Comparison of ENCODE assay signal across 19 cellular contexts in genomic region chr17:27539794-27540193, GRCh38.
DNase-seq lines count a peak whose midpoint lies in the region; ATAC-seq, FAIRE-seq and TF ChIP-seq lines count a peak whose summit lies in the region.
"Had no signal": no experiment of that assay in that cellular context is flagged by ENCODE, and none has a peak within 500 bp of the region (broad histone marks: within the 10 kb centered on the region; RNA-seq: fewer than 3 reads in every experiment).

No MANE protein-coding gene starts in this region.

- peaks cover 35% of the 10 kb centered on the region for H3K4me1 Mint-ChIP-seq in CD8-positive, alpha-beta T cell (ENCODE audit: low read depth)

- H3K27me3 ChIP-seq in left ventricle myocardium inferior (ENCODE audit: low read depth) (no peaks in the 10 kb centered on the region), heart right ventricle (no peaks in the 10 kb centered on the region), esophagus (ENCODE audit: control insufficient read depth in 1 of 2, insufficient read depth in 2 of 2, low read length in 2 of 2) (no peaks in the 10 kb centered on the region), pancreas (no peaks in the 10 kb centered on the region), upper lobe of left lung (no peaks in the 10 kb centered on the region), MM.1S (replicated peaks; ENCODE audit: insufficient read depth, low read length) (peaks cover 56% of the 10 kb centered on the region)
- H3K27me3 ChIP-seq in CD8-positive, alpha-beta T cell (ENCODE audit: insufficient read depth, low read length) = no peaks in the 10 kb centered on the region

- no peak for FAIRE-seq in pancreas (lab: Jason Lieb, UNC)
- FAIRE-seq: A204.1, GM12891 had no signal

- H3K9me3 ChIP-seq in left ventricle myocardium inferior (replicated peaks) = no peaks in the 10 kb centered on the region
- no peaks in the 10 kb centered on the region for H3K9me3 ChIP-seq in heart right ventricle
- no peaks in the 10 kb centered on the region for H3K9me3 ChIP-seq in esophagus (ENCODE audit: control insufficient read depth in 2 of 2, insufficient read depth in 1 of 2, low read depth in 1 of 2, low read length in 1 of 2)
- H3K9me3 ChIP-seq in pancreas = no peaks in the 10 kb centered on the region
- no peaks in the 10 kb centered on the region for H3K9me3 ChIP-seq in upper lobe of left lung
- H3K9me3 ChIP-seq in MM.1S (replicated peaks; ENCODE audit: insufficient read depth, low read length) = no peaks in the 10 kb centered on the region
- no peaks in the 10 kb centered on the region for H3K9me3 ChIP-seq in CD8-positive, alpha-beta T cell (ENCODE audit: low read length)

- no peaks in the 10 kb centered on the region for H3K79me2 ChIP-seq in MM.1S (ENCODE audit: low read length)

- H3F3A ChIP-seq in MM.1S (ENCODE audit: insufficient read depth, low read length) = peaks cover 11% of the 10 kb centered on the region; the same call in 1 of the 2 replicates

- H3K27me3 Mint-ChIP-seq in CD8-positive, alpha-beta T cell (ENCODE audit: low read depth) = no peaks in the 10 kb centered on the region
- H3K27me3 Mint-ChIP-seq: activated CD4-positive, alpha-beta T cell treated with anti-CD3 and anti-CD28 coated beads for 36 hours had no signal

- H3K27ac Mint-ChIP-seq in CD8-positive, alpha-beta T cell = no peak overlapping the region
- H3K27ac Mint-ChIP-seq: activated CD4-positive, alpha-beta T cell treated with anti-CD3 and anti-CD28 coated beads for 36 hours; activated naive CD8-positive, alpha-beta T cell treated with anti-CD3 and anti-CD28 coated beads, Interleukin-2, amount 50 U/mL, for 24 hours had no signal

- TF ChIP-seq CTCF in left ventricle myocardium inferior (IDR thresholded peaks at IDR 0.05; ENCODE audit: borderline replicate concordance) (no peak), heart right ventricle (IDR thresholded peaks at IDR 0.05) (no peak), pancreas (IDR thresholded peaks at IDR 0.05) (no peak), upper lobe of left lung (IDR thresholded peaks at IDR 0.05) (no peak), MM.1S (IDR thresholded peaks at IDR 0.05; ENCODE audit: low read length) (no peak)
- no peak for TF ChIP-seq CTCF in CD8-positive, alpha-beta T cell (IDR thresholded peaks at IDR 0.05)

- intact Hi-C loops in left ventricle myocardium inferior (cut with micrococcal nuclease) (no loop called here), heart right ventricle (cut with DNase I) (no loop called here), pancreas (cut with DNase I) (loop anchor here in 1 of 3 donors (10.0 kb wide), 1 partner anchor 45 kb away; no protein-coding TSS in a partner anchor)
- intact Hi-C loops in CD8-positive, alpha-beta T cell (cut with DNase I, micrococcal nuclease) = loop anchor here (5.0 to 10.0 kb wide), 2 partner anchors 85 to 107 kb away; partner anchors contain the start of gene KSR1 (in 1 of the 2)

- H3K27ac ChIP-seq in left ventricle myocardium inferior (replicated peaks) = peak overlapping the region; percentile 71
- peak overlapping the region in 1 of 10 donors; percentile 90 for H3K27ac ChIP-seq in heart right ventricle
- H3K27ac ChIP-seq in esophagus (ENCODE audit: low read depth in 2 of 2, low read length in 1 of 2) = peak overlapping the region; percentile 42 to 81
- H3K27ac ChIP-seq in pancreas = peak overlapping the region; percentile 64 to 95 (median 90)
- peak overlapping the region; percentile 67 to 91 (median 78) for H3K27ac ChIP-seq in upper lobe of left lung
- no peak overlapping the region for H3K27ac ChIP-seq in MM.1S (ENCODE audit: low read length)
- no peak overlapping the region for H3K27ac ChIP-seq in CD8-positive, alpha-beta T cell (ENCODE audit: low read depth, low read length)

- H3K4me2 ChIP-seq in MM.1S (ENCODE audit: low read depth, low read length) = no peak overlapping the region

- H3K4me3 Mint-ChIP-seq in CD8-positive, alpha-beta T cell = no peak overlapping the region
- H3K4me3 Mint-ChIP-seq: activated CD4-positive, alpha-beta T cell treated with anti-CD3 and anti-CD28 coated beads for 36 hours; activated naive CD8-positive, alpha-beta T cell treated with anti-CD3 and anti-CD28 coated beads, Interleukin-2, amount 50 U/mL, for 24 hours had no signal

- no peak for TF ChIP-seq POLR2A in upper lobe of left lung (IDR thresholded peaks at IDR 0.05)

- H3K9me3 Mint-ChIP-seq in CD8-positive, alpha-beta T cell = no peaks in the 10 kb centered on the region

- TF ChIP-seq EP300 in upper lobe of left lung (IDR thresholded peaks at IDR 0.05) = no peak

- 84 to 91% methylated on average over 2 of the region's 2 CpGs for WGBS in heart right ventricle, 2 donors
- WGBS in esophagus, 2 donors = 70 to 81% methylated on average over 2 of the region's 2 CpGs
- 30 to 41% methylated on average over 2 of the region's 2 CpGs for WGBS in pancreas, 2 donors
- WGBS in upper lobe of left lung, 2 donors = 69 to 84% methylated on average over 2 of the region's 2 CpGs

- H3K9ac ChIP-seq in MM.1S (ENCODE audit: low read length) = no peak overlapping the region

- no peaks in the 10 kb centered on the region for H3K36me3 Mint-ChIP-seq in CD8-positive, alpha-beta T cell

- POLR2A ChIA-PET in CD8-positive, alpha-beta T cell (lab: Charles Lee) = no interaction called here

- CTCF ChIA-PET in CD8-positive, alpha-beta T cell (lab: Charles Lee) = interaction anchor here (1.3 kb wide), 1 partner anchor 60 kb away, joined by 3 read pairs; no protein-coding TSS in a partner anchor

- ATAC-seq in heart right ventricle (no peak), pancreas (peak; percentile 15 to 35 (median 26)), upper lobe of left lung (ENCODE audit: low FRiP score in 2 of 2) (no peak)
- ATAC-seq in CD8-positive, alpha-beta T cell = no peak
- ATAC-seq: activated CD4-positive, alpha-beta T cell treated with anti-CD3 and anti-CD28 coated beads for 36 hours; activated naive CD8-positive, alpha-beta T cell treated with anti-CD3 and anti-CD28 coated beads, Interleukin-2, amount 50 U/mL, for 24 hours had no signal

- no peak for DNase-seq in left ventricle myocardium inferior
- no peak for DNase-seq in heart right ventricle
- no peak for DNase-seq in pancreas
- DNase-seq in upper lobe of left lung = no peak
- DNase-seq in MM.1S = no peak
- no peak for DNase-seq in CD8-positive, alpha-beta T cell
- no peak for DNase-seq in cerebellar nuclear complex (lab: John Stamatoyannopoulos, UW)
- DNase-seq: activated CD4-positive, alpha-beta T cell treated with anti-CD3 and anti-CD28 coated beads for 36 hours; activated naive CD8-positive, alpha-beta T cell treated with anti-CD3 and anti-CD28 coated beads, Interleukin-2, amount 50 U/mL, for 24 hours; cortex of kidney; KG1; NCI-H1417; NK-92 treated with Interleukin-12 subunit alpha and Interleukin-12 subunit beta, amount 100 ng/mL, for 24 hours; SHP77 treated with DMSO at 0.1 percent for 48 hours; stimulated activated naive CD4-positive, alpha-beta T cell had no signal

- no peak overlapping the region for H2AFZ ChIP-seq in MM.1S (ENCODE audit: low read length)

- no peaks in the 10 kb centered on the region for H3K36me3 ChIP-seq in left ventricle myocardium inferior
- H3K36me3 ChIP-seq in heart right ventricle = no peaks in the 10 kb centered on the region
- peaks cover 0 to 2% of the 10 kb centered on the region in 2 donors for H3K36me3 ChIP-seq in esophagus (ENCODE audit: control insufficient read depth in 2 of 2, insufficient read depth in 2 of 2, low read length in 1 of 2)
- no peaks in the 10 kb centered on the region for H3K36me3 ChIP-seq in pancreas
- H3K36me3 ChIP-seq in upper lobe of left lung = no peaks in the 10 kb centered on the region
- no peaks in the 10 kb centered on the region for H3K36me3 ChIP-seq in MM.1S (replicated peaks; ENCODE audit: insufficient read depth, low read length)
- H3K36me3 ChIP-seq in CD8-positive, alpha-beta T cell (ENCODE audit: insufficient read depth, low read length) = no peaks in the 10 kb centered on the region

- no peaks in the 10 kb centered on the region for H3K9me2 ChIP-seq in MM.1S (replicated peaks; ENCODE audit: insufficient read depth, low read length)

- peaks cover 41% of the 10 kb centered on the region for H3K4me1 ChIP-seq in left ventricle myocardium inferior
- peaks cover 4 to 55% (median 18%) of the 10 kb centered on the region in 9 donors for H3K4me1 ChIP-seq in heart right ventricle
- H3K4me1 ChIP-seq in esophagus (ENCODE audit: control insufficient read depth in 2 of 2, insufficient read depth in 2 of 2, low read length in 1 of 2) = peaks cover 9 to 28% of the 10 kb centered on the region in 2 donors
- H3K4me1 ChIP-seq in pancreas = peaks cover 67 to 90% (median 78%) of the 10 kb centered on the region in 3 donors
- H3K4me1 ChIP-seq in upper lobe of left lung = peaks cover 21 to 59% (median 47%) of the 10 kb centered on the region in 4 donors
- peaks cover 13% of the 10 kb centered on the region for H3K4me1 ChIP-seq in MM.1S (ENCODE audit: low read length)
- peaks cover 10% of the 10 kb centered on the region for H3K4me1 ChIP-seq in CD8-positive, alpha-beta T cell (ENCODE audit: insufficient read depth, low read length)

- peaks cover 5% of the 10 kb centered on the region for H4K20me1 ChIP-seq in MM.1S (ENCODE audit: insufficient read depth, low read length)

- H3K4me3 ChIP-seq in left ventricle myocardium inferior (no peak overlapping the region), heart right ventricle (no peak overlapping the region), esophagus (ENCODE audit: low read depth in 1 of 2, low read length in 2 of 2) (no peak overlapping the region), pancreas (no peak overlapping the region), upper lobe of left lung (no peak overlapping the region), MM.1S (ENCODE audit: low read length) (no peak overlapping the region)
- no peak overlapping the region for H3K4me3 ChIP-seq in CD8-positive, alpha-beta T cell (ENCODE audit: low read depth, low read length)
- H3K4me3 ChIP-seq: skin epidermis had no signal

Comparison
In these comparisons a context has a peak if more than half of its experiments do, and no peak if none do; other contexts are left out.
1. H3K27ac ChIP-seq: peak in left ventricle myocardium inferior (single experiment), esophagus (2 of 2), pancreas (4 of 4) and upper lobe of left lung (4 of 4); none in MM.1S (single experiment) and CD8-positive, alpha-beta T cell (single experiment).
2. ATAC-seq: peak in pancreas (4 of 4); none in heart right ventricle (0 of 8), upper lobe of left lung (0 of 2) and CD8-positive, alpha-beta T cell (single experiment).
3. intact Hi-C loops: an anchor here in CD8-positive, alpha-beta T cell (5.0 to 10.0 kb wide); none called in left ventricle myocardium inferior and heart right ventricle.